ENCODE assay signal across 8 cellular contexts in the genomic region with DNA sequence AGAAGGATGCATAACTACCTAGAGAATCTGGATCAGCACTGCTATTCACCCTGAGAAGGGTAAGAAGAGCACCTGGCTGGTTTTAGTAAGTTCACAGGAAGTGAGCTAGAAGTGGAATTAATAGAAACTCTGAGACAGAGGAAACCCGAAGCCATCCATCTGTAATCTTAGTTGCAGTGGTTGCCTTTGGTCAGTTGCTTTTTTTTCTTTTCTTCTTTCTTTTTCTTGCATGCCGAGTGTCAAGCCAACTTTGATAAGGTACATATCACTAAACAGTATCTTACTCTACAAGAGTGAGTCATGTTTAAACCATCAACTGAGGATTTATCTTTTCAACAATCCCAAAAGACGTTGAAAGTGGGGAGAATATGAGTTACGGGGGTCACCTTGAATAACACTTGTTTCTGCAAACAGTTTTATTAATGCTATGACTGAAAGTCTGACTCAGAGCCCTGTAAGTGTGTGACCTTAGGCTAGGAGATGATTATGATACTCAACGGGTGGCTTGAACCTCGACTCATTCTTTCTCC. TPM values are rescaled to one million over a fixed set of nuclear protein-coding genes. Genes with fewer than 3 reads are reported as not detected.
DNase-seq lines count a peak whose midpoint lies in the region; ATAC-seq lines count a peak whose summit lies in the region.
"Had no signal": no experiment of that assay in that cellular context is flagged by ENCODE, and none has a peak within 500 bp of the region (broad histone marks: within the 10 kb centered on the region; RNA-seq: fewer than 3 reads in every experiment).

No MANE protein-coding gene starts in this region.

- no peak overlapping the region for H2AK5ac ChIP-seq in trophoblast cell (ENCODE audit: low read length)

- H3K23ac ChIP-seq in trophoblast cell (ENCODE audit: low read length), result no peak overlapping the region

- H2BK12ac ChIP-seq in trophoblast cell (ENCODE audit: low read length), result no peak overlapping the region

- H4K8ac ChIP-seq in trophoblast cell (ENCODE audit: low read depth, low read length), result no peak overlapping the region

- no peak overlapping the region for H3K14ac ChIP-seq in trophoblast cell (ENCODE audit: low read length)

- no peaks in the 10 kb centered on the region for H3K9me3 ChIP-seq in trophoblast cell (ENCODE audit: insufficient read depth, low read depth, low read length)

- peaks cover 9 to 10% of the 10 kb centered on the region in 2 experiments for H3K4me1 ChIP-seq in trophoblast cell (ENCODE audit: control insufficient read depth in 1 of 2, insufficient read depth in 2 of 2, low read length in 2 of 2)

- H3K18ac ChIP-seq in trophoblast cell (ENCODE audit: low read length), result no peak overlapping the region

- peaks cover 2% of the 10 kb centered on the region for H3K79me2 ChIP-seq in trophoblast cell (ENCODE audit: control insufficient read depth, insufficient read depth, low read length, poor library complexity)

- H4K12ac ChIP-seq in trophoblast cell (ENCODE audit: low read depth, low read length), result no peak overlapping the region

- ATAC-seq in GM18873 (IDR thresholded peaks at IDR 0.05; ENCODE audit: low FRiP score, unreplicated experiment) (peak; percentile 77), HG02642 (IDR thresholded peaks at IDR 0.05; ENCODE audit: poor library complexity, unreplicated experiment) (peak; percentile 70)

- WGBS in trophoblast cell (ENCODE audit: extremely low coverage, insufficient coverage, insufficient read length), result no CpG with 5 or more reads among the region's 6 CpGs

- no peak overlapping the region for H2AFZ ChIP-seq in trophoblast cell (ENCODE audit: insufficient read depth, low read length, poor library complexity)

- no peak overlapping the region for H2BK120ac ChIP-seq in trophoblast cell (ENCODE audit: insufficient read depth, low read length, poor library complexity)

- peaks cover 6 to 11% of the 10 kb centered on the region in 2 experiments for H3K36me3 ChIP-seq in trophoblast cell (ENCODE audit: control insufficient read depth in 1 of 2, insufficient read depth in 2 of 2, low read length in 2 of 2)

- H3K27ac ChIP-seq in trophoblast cell (ENCODE audit: low read depth, low read length), result peak overlapping the region; percentile 65

- no peaks in the 10 kb centered on the region for H3K27me3 ChIP-seq in trophoblast cell (ENCODE audit: insufficient read depth, low read length)

- H4K91ac ChIP-seq in trophoblast cell (ENCODE audit: low read depth, low read length), result no peak overlapping the region

- H3K4me2 ChIP-seq in trophoblast cell (ENCODE audit: low read length), result no peak overlapping the region

- H3K79me1 ChIP-seq in trophoblast cell (ENCODE audit: low read length), result peaks cover 5% of the 10 kb centered on the region

- no peak overlapping the region for H3K9ac ChIP-seq in trophoblast cell (ENCODE audit: low read length)

- DNase-seq in OCI-M1 (lab: John Stamatoyannopoulos, UW), result peak; percentile 26
- peak in 1 of 2 donors; percentile 29 for DNase-seq in trophoblast cell
- no peak for DNase-seq in iPS-NIHi7 (ENCODE audit: extremely low spot score)
- DNase-seq in T1000 (lab: John Stamatoyannopoulos, UW), result no peak
- DNase-seq in kidney glomerular epithelial cell (lab: John Stamatoyannopoulos, UW), result no peak
- DNase-seq: NCI-H1694 had no signal

- H3K4me3 ChIP-seq in trophoblast cell (ENCODE audit: low read depth, low read length), result no peak overlapping the region

- no peak overlapping the region for H3K4ac ChIP-seq in trophoblast cell (ENCODE audit: low read depth, low read length)

- H2BK5ac ChIP-seq in trophoblast cell (ENCODE audit: low read depth, low read length, poor library complexity), result no peak overlapping the region

RNA-seq across cellular contexts. Expression of a gene that starts 26.7 kb away (rescaled TPM):
- 92.3 and 94.7 TPM in 2 replicates for polyA plus RNA-seq in trophoblast cell (2013)
